Comparison of ENCODE assay signal across 24 cellular contexts in the genomic region with DNA sequence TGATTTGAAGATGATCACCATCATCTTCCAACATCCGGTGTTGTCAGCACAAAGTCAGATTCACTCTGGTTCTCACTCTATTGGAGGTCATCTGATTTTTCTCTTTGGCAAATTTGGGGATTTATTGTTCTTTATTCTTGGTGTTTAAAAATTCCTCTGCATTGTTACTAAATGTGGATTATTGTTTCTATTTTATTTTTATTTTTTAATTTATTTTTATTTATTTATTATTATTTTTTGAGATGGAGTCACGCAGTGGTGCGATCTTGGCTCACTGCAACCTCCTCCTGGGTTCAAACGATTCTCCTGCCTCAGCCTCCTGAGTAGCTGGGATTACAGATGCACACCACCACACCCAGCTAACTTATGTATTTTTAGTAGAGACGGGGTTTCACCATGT.
"Had no signal": no experiment of that assay in that cellular context is flagged by ENCODE, and none has a peak within 500 bp of the region (broad histone marks: within the 10 kb centered on the region; RNA-seq: fewer than 3 reads in every experiment).

No MANE protein-coding gene starts in this region.

- DNase-seq: colonic mucosa; cortex of kidney; effector CD8-positive, alpha-beta T cell; effector memory CD8-positive, alpha-beta T cell; erythroblast; esophagus squamous epithelium; foreskin fibroblast; foreskin melanocyte; gastrocnemius medialis; glutamatergic neuron; head of caudate nucleus; heart right ventricle; hippocampal formation; left cardiac atrium; left lung; left ventricle myocardium superior; lower lobe of right lung; mesenchymal stem cell; mucosa of descending colon had no signal

- H3K4me1 ChIP-seq: colonic mucosa, esophagus squamous epithelium, gastrocnemius medialis, lower lobe of right lung had no signal

- H3K9me3 Mint-ChIP-seq: dendritic cell treated with granulocyte-macrophage colony-stimulating factor and Interleukin-4, amounts not matched to agents 40 ng/mL and 50 ng/mL, for 4 days; effector memory CD8-positive, alpha-beta T cell; endodermal cell had no signal

- H3K9me3 ChIP-seq: colonic mucosa, esophagus squamous epithelium, gastrocnemius medialis, heart right ventricle, left lung, lower lobe of right lung, mucosa of descending colon had no signal

- ATAC-seq: effector memory CD8-positive, alpha-beta T cell; esophagus mucosa; gastrocnemius medialis; left cardiac atrium; left lung; left ventricle myocardium superior; lower lobe of right lung; mucosa of descending colon had no signal

- H3K27me3 ChIP-seq: colonic mucosa, esophagus squamous epithelium, gastrocnemius medialis had no signal

- H3K27me3 Mint-ChIP-seq: effector memory CD8-positive, alpha-beta T cell had no signal

- H3K4me3 ChIP-seq: colonic mucosa, esophagus squamous epithelium, gastrocnemius medialis, heart right ventricle, left lung, lower lobe of right lung, mucosa of descending colon had no signal

- H3K4me3 Mint-ChIP-seq: dendritic cell treated with granulocyte-macrophage colony-stimulating factor and Interleukin-4, amounts not matched to agents 40 ng/mL and 50 ng/mL, for 4 days; effector memory CD8-positive, alpha-beta T cell; endodermal cell; mesothelial cell of epicardium had no signal

- H3K27ac Mint-ChIP-seq: dendritic cell treated with granulocyte-macrophage colony-stimulating factor and Interleukin-4, amounts not matched to agents 40 ng/mL and 50 ng/mL, for 4 days; endodermal cell had no signal

- H3K36me3 Mint-ChIP-seq: mesothelial cell of epicardium had no signal

- H3K27ac ChIP-seq: colonic mucosa, epithelial cell of prostate, esophagus squamous epithelium, gastrocnemius medialis, left lung, lower lobe of right lung had no signal

- H3K36me3 ChIP-seq: colonic mucosa, gastrocnemius medialis, left lung, lower lobe of right lung had no signal
